Comparison of ENCODE assay signal across 19 cellular contexts in genomic region chr15:79064496-79064895, GRCh38. TPM values are rescaled to one million over a fixed set of nuclear protein-coding genes. Genes with fewer than 3 reads are reported as not detected.
DNase-seq lines count a peak whose midpoint lies in the region; ATAC-seq, FAIRE-seq and TF ChIP-seq lines count a peak whose summit lies in the region.
"Had no signal": no experiment of that assay in that cellular context is flagged by ENCODE, and none has a peak within 500 bp of the region (broad histone marks: within the 10 kb centered on the region; RNA-seq: fewer than 3 reads in every experiment).

No MANE protein-coding gene starts in this region.

- no peaks in the 10 kb centered on the region for H3F3A ChIP-seq in neural cell (ENCODE audit: insufficient read depth, low read length, poor library complexity, severe bottlenecking)

- H4K20me1 ChIP-seq in neural cell (ENCODE audit: insufficient read depth) = no peaks in the 10 kb centered on the region

- H3K27ac Mint-ChIP-seq in naive thymus-derived CD8-positive, alpha-beta T cell = no peak overlapping the region
- H3K27ac Mint-ChIP-seq: B cell; CD4-positive, alpha-beta T cell had no signal

- no peak overlapping the region for H3K4me3 ChIP-seq in neural cell (ENCODE audit: low read length)
- H3K4me3 ChIP-seq: GM23248 had no signal

- DNase-seq in caudate nucleus (lab: John Stamatoyannopoulos, UW) (no peak), hippocampal formation (lab: John Stamatoyannopoulos, UW) (peak; percentile 32 to 66), GM12891 (ENCODE audit: insufficient read length, low spot score) (no peak)
- DNase-seq in naive thymus-derived CD8-positive, alpha-beta T cell = no peak
- DNase-seq: ACHN; Calu3; CD4-positive, alpha-beta T cell; DMS 273 treated with DMSO at 0.1 percent for 48 hours; GM23248 had no signal

- no peak overlapping the region for H2AFZ ChIP-seq in neural cell (ENCODE audit: low read depth, low read length)
- H2AFZ ChIP-seq: GM23248 had no signal

- no peak overlapping the region for H3K4me3 Mint-ChIP-seq in naive thymus-derived CD8-positive, alpha-beta T cell
- H3K4me3 Mint-ChIP-seq: B cell; CD4-positive, alpha-beta T cell had no signal

- no peak overlapping the region for H3K4me2 ChIP-seq in neural cell (ENCODE audit: low read length)

- no peak for TF ChIP-seq RAD21 in neural cell (conservative IDR thresholded peaks at IDR 0.05)

- H3K79me2 ChIP-seq in neural cell (replicated peaks; ENCODE audit: insufficient read depth, low read length) = no peaks in the 10 kb centered on the region

- H3K9me2 ChIP-seq in neural cell (ENCODE audit: insufficient read depth, low read length) = no peaks in the 10 kb centered on the region

- no peak for ATAC-seq in HG02678 (IDR thresholded peaks at IDR 0.05; ENCODE audit: unreplicated experiment)
- ATAC-seq in naive thymus-derived CD8-positive, alpha-beta T cell = no peak
- ATAC-seq: HCT116, HepG2 had no signal

- no peaks in the 10 kb centered on the region for H3K9me3 ChIP-seq in neural cell (ENCODE audit: low read length)

- H3K9me3 Mint-ChIP-seq in naive thymus-derived CD8-positive, alpha-beta T cell = no peaks in the 10 kb centered on the region
- H3K9me3 Mint-ChIP-seq: CD4-positive, alpha-beta T cell had no signal

- no peaks in the 10 kb centered on the region for H3K36me3 ChIP-seq in neural cell (ENCODE audit: insufficient read depth, low read length)

- FAIRE-seq in GM12891 (lab: Jason Lieb, UNC) = no peak
- FAIRE-seq: GM18507, H54, HepG2, HTR-8/SVneo had no signal

- peaks cover 8 to 18% (median 9%) of the 10 kb centered on the region in 5 donors for H3K27me3 Mint-ChIP-seq in naive thymus-derived CD8-positive, alpha-beta T cell

- peak overlapping the region; percentile 65 for H3K9ac ChIP-seq in neural cell (ENCODE audit: low read length)
- H3K9ac ChIP-seq: GM23248 had no signal

- TF ChIP-seq CTCF in neural cell (IDR thresholded peaks at IDR 0.05; ENCODE audit: poor library complexity, severe bottlenecking) = no peak

- POLR2A ChIA-PET in naive thymus-derived CD8-positive, alpha-beta T cell (lab: Charles Lee) = no interaction called here

- H3K4me1 Mint-ChIP-seq in naive thymus-derived CD8-positive, alpha-beta T cell = no peaks in the 10 kb centered on the region

- no peak for TF ChIP-seq POLR2A in GM12891 (IDR thresholded peaks at IDR 0.05; ENCODE audit: low read depth, low read length)

- no peaks in the 10 kb centered on the region for H3K36me3 Mint-ChIP-seq in naive thymus-derived CD8-positive, alpha-beta T cell

- H3K27me3 ChIP-seq in neural cell (ENCODE audit: insufficient read depth, low read depth, low read length) = peaks cover 2% of the 10 kb centered on the region

- TF ChIP-seq EP300 in neural cell (conservative IDR thresholded peaks at IDR 0.05; ENCODE audit: poor library complexity, severe bottlenecking) = no peak

- peak overlapping the region; percentile 2 for H3K27ac ChIP-seq in caudate nucleus (ENCODE audit: low read depth, low read length)
- peak overlapping the region; percentile 86 for H3K27ac ChIP-seq in neural cell (ENCODE audit: low read length)
- H3K27ac ChIP-seq in temporal lobe (ENCODE audit: low read depth, low read length) = peak overlapping the region; percentile 81
- H3K27ac ChIP-seq: GM23248 had no signal

TF ChIP-seq in neural cell, 6 proteins besides CTCF, POLR2A, EP300 and RAD21:
- TF ChIP-seq SMC3 (conservative IDR thresholded peaks at IDR 0.05; ENCODE audit: poor library complexity) = no peak
TF ChIP-seq in neural cell: peak in this region for 0.

TF ChIP-seq in GM12891, 5 proteins besides CTCF, POLR2A, EP300 and RAD21:
- no peak for TF ChIP-seq PAX5 (IDR thresholded peaks at IDR 0.05; ENCODE audit: insufficient read depth, low read length, severe bottlenecking)
- no peak for TF ChIP-seq SPI1 (IDR thresholded peaks at IDR 0.05; ENCODE audit: low read depth, low read length)
- TF ChIP-seq TAF1 (IDR thresholded peaks at IDR 0.05; ENCODE audit: low read depth, low read length) = no peak
- no peak for TF ChIP-seq POLR2AphosphoS5 (IDR thresholded peaks at IDR 0.05; ENCODE audit: low read depth, low read length)
- TF ChIP-seq POU2F2 (IDR thresholded peaks at IDR 0.05; ENCODE audit: low read depth, low read length) = no peak

RNA-seq across cellular contexts. Expression of gene RASGRF1, which starts 26.1 kb away (rescaled TPM):
- 11.0 and 17.0 TPM in 2 replicates for polyA plus RNA-seq in neural cell
- 33.1 and 38.5 TPM in 2 replicates for polyA minus RNA-seq in neural cell
- total RNA-seq in temporal lobe = 3.7 TPM
- polyA plus RNA-seq in GM12891 (2012; ENCODE audit: low read depth, missing spikeins) = 3.0 TPM
- total RNA-seq in naive thymus-derived CD8-positive, alpha-beta T cell = under 1 TPM in 1 of 2 experiments, not detected in 1; 0.14 TPM
- not detected for polyA plus RNA-seq in naive thymus-derived CD8-positive, alpha-beta T cell
- total RNA-seq: CD4-positive, alpha-beta T cell; Daoy; GM23248 had no signal
- polyA plus RNA-seq: GM23248 had no signal

Comparison
In these comparisons a context has a peak if more than half of its experiments do, and no peak if none do; other contexts are left out.
1. DNase-seq: peak in hippocampal formation (2 of 2); none in caudate nucleus (0 of 61), GM12891 (single experiment) and naive thymus-derived CD8-positive, alpha-beta T cell (0 of 10).
2. H3K27ac ChIP-seq: peak in every context shown above with its lines; median percentile 86 in neural cell; 81 in temporal lobe; 2 in caudate nucleus.